11 cellular contexts compared by ENCODE assay signal in the genomic region with DNA sequence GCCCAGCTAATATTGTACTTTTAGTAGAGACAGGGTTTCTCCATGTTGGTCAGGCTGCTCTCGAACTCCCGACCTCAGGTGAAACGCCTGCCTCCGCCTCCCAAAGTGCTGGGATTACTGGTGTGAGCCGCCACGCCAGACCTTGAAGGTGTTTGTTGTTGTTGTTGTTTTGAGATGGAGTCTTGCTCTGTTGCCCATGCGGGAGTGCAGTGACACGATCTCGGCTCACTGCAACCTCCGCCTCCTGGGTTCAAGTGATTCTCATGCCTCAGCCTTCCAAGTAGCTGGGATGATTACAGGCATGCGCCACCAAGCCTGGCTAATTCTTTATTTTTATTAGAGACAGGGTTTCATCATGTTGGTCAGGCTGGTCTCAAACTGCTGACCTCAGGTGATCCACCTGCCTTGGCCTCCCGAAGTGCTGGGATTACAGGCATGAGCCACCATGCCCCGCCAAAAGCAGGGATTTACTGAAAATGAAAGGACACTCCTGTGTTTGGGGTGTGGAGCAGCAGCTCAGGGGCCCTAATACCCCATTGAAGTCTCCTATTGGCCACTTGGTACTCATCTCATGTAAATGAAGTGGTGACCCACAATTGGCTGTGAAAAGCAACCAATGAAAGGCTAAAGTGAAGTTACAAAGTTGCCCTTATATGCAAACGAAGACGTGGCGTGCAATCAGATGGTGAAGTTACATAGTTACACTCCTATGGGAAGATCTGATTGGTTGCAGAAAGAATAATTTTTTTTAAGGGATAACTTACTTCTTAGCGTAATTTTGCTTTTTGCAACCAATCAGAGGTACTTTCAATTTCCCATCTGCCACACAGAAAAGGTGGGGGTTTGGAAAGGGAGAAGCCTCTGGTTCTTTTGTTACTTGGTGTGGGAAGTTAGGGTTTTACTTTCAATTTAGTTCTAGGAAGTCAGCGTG. TPM values are rescaled to one million over a fixed set of nuclear protein-coding genes. Genes with fewer than 3 reads are reported as not detected.
DNase-seq lines count a peak whose midpoint lies in the region; ATAC-seq and TF ChIP-seq lines count a peak whose summit lies in the region.
"Not testable (repeated sequence)": the region's sequence is repeated elsewhere in the genome, so short reads cannot be mapped to it uniquely, and the experiment has no call there.
"Had no signal": no experiment of that assay in that cellular context is flagged by ENCODE, and none has a peak within 500 bp of the region (broad histone marks: within the 10 kb centered on the region; RNA-seq: fewer than 3 reads in every experiment).

No MANE protein-coding gene starts in this region.

- not testable (repeated sequence) for H3K27ac ChIP-seq in CD4-positive, alpha-beta memory T cell (ENCODE audit: low read depth, low read length); HUES6 (ENCODE audit: low read depth, low read length); iPS-18a (ENCODE audit: low read length); suprapubic skin

- WGBS in suprapubic skin, result 97% methylated on average over 18 of the region's 18 CpGs

- not testable (repeated sequence) for TF ChIP-seq EP300 in suprapubic skin (IDR thresholded peaks at IDR 0.05)

- POLR2A ChIA-PET in CD4-positive, alpha-beta memory T cell (lab: Charles Lee; ENCODE audit: partially characterized antibody), result interaction anchor here (3.5 kb wide), 1 partner anchor 54 kb away, joined by 31 read pairs; no protein-coding TSS in a partner anchor
- POLR2A ChIA-PET in activated CD8-positive, alpha-beta T cell treated with anti-CD3 and anti-CD28 coated beads for 36 hours (lab: Charles Lee), result interaction anchor here (3.4 kb wide), 1 partner anchor 14 kb away, joined by 15 read pairs; no protein-coding TSS in a partner anchor

- H3K9me3 ChIP-seq in CD4-positive, alpha-beta memory T cell (ENCODE audit: control insufficient read depth in 1 of 2, low read length in 2 of 2); suprapubic skin: not testable (repeated sequence)
- H3K9me3 ChIP-seq in HUES6 (ENCODE audit: control insufficient read depth, insufficient read depth, low read depth, low read length) (peaks cover 40% of the 10 kb centered on the region), iPS-18a (ENCODE audit: control insufficient read depth, low read depth, low read length) (peaks cover 17% of the 10 kb centered on the region)

- CTCF ChIA-PET in CD4-positive, alpha-beta memory T cell (lab: Charles Lee; ENCODE audit: partially characterized antibody), result interaction anchor here (1.6 to 3.9 kb wide), 2 partner anchors 84 to 86 kb away, joined by 3 to 36 read pairs; no protein-coding TSS in a partner anchor
- CTCF ChIA-PET in activated CD8-positive, alpha-beta T cell treated with anti-CD3 and anti-CD28 coated beads for 36 hours (lab: Charles Lee), result interaction anchor here (1.2 to 2.9 kb wide), 3 partner anchors 83 to 88 kb away, joined by 3 to 11 read pairs (median 4); no protein-coding TSS in a partner anchor

- peak overlapping the region; percentile 74 to 100 (median 99) for H3K4me3 Mint-ChIP-seq in CD4-positive, alpha-beta memory T cell
- H3K4me3 Mint-ChIP-seq in activated CD8-positive, alpha-beta T cell treated with anti-CD3 and anti-CD28 coated beads for 36 hours, result peak overlapping the region; percentile 91
- H3K4me3 Mint-ChIP-seq in central memory CD8-positive, alpha-beta T cell, result peak overlapping the region; percentile 98
- H3K4me3 Mint-ChIP-seq in natural killer cell, result peak overlapping the region; percentile 17

- peak in 1 of 5 donors; percentile 12 for DNase-seq in CD4-positive, alpha-beta memory T cell
- peak; percentile 98 for DNase-seq in OCI-M1 (lab: John Stamatoyannopoulos, UW)
- DNase-seq in activated CD8-positive, alpha-beta T cell treated with anti-CD3 and anti-CD28 coated beads for 36 hours, result peak; percentile 12
- not testable (repeated sequence) for DNase-seq in central memory CD8-positive, alpha-beta T cell (ENCODE audit: low spot score in 2 of 2); natural killer cell; suprapubic skin (ENCODE audit: low spot score in 2 of 2)

- not testable (repeated sequence) for ATAC-seq in activated CD8-positive, alpha-beta T cell treated with anti-CD3 and anti-CD28 coated beads for 36 hours; central memory CD8-positive, alpha-beta T cell (replicated peaks; ENCODE audit: extremely low read depth, poor library complexity, severe bottlenecking); natural killer cell

- not testable (repeated sequence) for H3K27me3 ChIP-seq in CD4-positive, alpha-beta memory T cell (ENCODE audit: insufficient read depth, low read length); HUES6 (ENCODE audit: control insufficient read depth, insufficient read depth, low read length); iPS-18a (ENCODE audit: control insufficient read depth, insufficient read depth, low read length); suprapubic skin

- H3K4me1 ChIP-seq in CD4-positive, alpha-beta memory T cell (ENCODE audit: insufficient read depth, low read length), result peaks cover 40% of the 10 kb centered on the region
- not testable (repeated sequence) for H3K4me1 ChIP-seq in HUES6 (ENCODE audit: control insufficient read depth, insufficient read depth, low read length)
- H3K4me1 ChIP-seq in iPS-18a (ENCODE audit: control insufficient read depth, low read depth, low read length) (peaks cover 11% of the 10 kb centered on the region), suprapubic skin (peaks cover 30% of the 10 kb centered on the region)

- intact Hi-C loops in CD4-positive, alpha-beta memory T cell (cut with micrococcal nuclease), result loop anchor here (5.0 to 10.0 kb wide), 2 partner anchors 34 to 174 kb away; partner anchors contain the start of gene ALDH5A1
- intact Hi-C loops in activated CD8-positive, alpha-beta T cell treated with anti-CD3 and anti-CD28 coated beads for 36 hours (cut with micrococcal nuclease), result not testable (repeated sequence)
- intact Hi-C loops in natural killer cell (cut with micrococcal nuclease), result loop anchor here (10.0 kb wide), 1 partner anchor 106 kb away; the partner anchor contains the start of gene GMNN

- not testable (repeated sequence) for TF ChIP-seq CTCF in activated CD8-positive, alpha-beta T cell treated with anti-CD3 and anti-CD28 coated beads for 36 hours (IDR thresholded peaks at IDR 0.05); natural killer cell (IDR thresholded peaks at IDR 0.05); suprapubic skin (IDR thresholded peaks at IDR 0.05)

- H3K36me3 Mint-ChIP-seq in CD4-positive, alpha-beta memory T cell, result peaks cover 22 to 37% of the 10 kb centered on the region in 2 donors
- H3K36me3 Mint-ChIP-seq in activated CD8-positive, alpha-beta T cell treated with anti-CD3 and anti-CD28 coated beads for 36 hours (ENCODE audit: low read depth), result peaks cover 46% of the 10 kb centered on the region
- H3K36me3 Mint-ChIP-seq in central memory CD8-positive, alpha-beta T cell (ENCODE audit: insufficient read depth), result peaks cover 26% of the 10 kb centered on the region
- H3K36me3 Mint-ChIP-seq in natural killer cell, result not testable (repeated sequence)

- not testable (repeated sequence) for H3K9ac ChIP-seq in HUES6 (ENCODE audit: low read length); iPS-18a (ENCODE audit: low read length)

- TF ChIP-seq POLR2A in suprapubic skin (IDR thresholded peaks at IDR 0.05), result not testable (repeated sequence)

- H3K9me3 Mint-ChIP-seq in CD4-positive, alpha-beta memory T cell; central memory CD8-positive, alpha-beta T cell; natural killer cell: not testable (repeated sequence)
- peaks cover 14% of the 10 kb centered on the region for H3K9me3 Mint-ChIP-seq in activated CD8-positive, alpha-beta T cell treated with anti-CD3 and anti-CD28 coated beads for 36 hours

- peaks cover 29 to 58% (median 40%) of the 10 kb centered on the region in 4 donors for H3K4me1 Mint-ChIP-seq in CD4-positive, alpha-beta memory T cell
- peaks cover 32% of the 10 kb centered on the region for H3K4me1 Mint-ChIP-seq in activated CD8-positive, alpha-beta T cell treated with anti-CD3 and anti-CD28 coated beads for 36 hours (ENCODE audit: low read depth)
- H3K4me1 Mint-ChIP-seq in central memory CD8-positive, alpha-beta T cell, result peaks cover 52% of the 10 kb centered on the region
- H3K4me1 Mint-ChIP-seq in natural killer cell, result peaks cover 50 to 52% of the 10 kb centered on the region in 2 donors

- H3K27ac Mint-ChIP-seq in CD4-positive, alpha-beta memory T cell, result peak overlapping the region in 5 of 7 donors; percentile 22 to 99 (median 57)
- not testable (repeated sequence) for H3K27ac Mint-ChIP-seq in activated CD8-positive, alpha-beta T cell treated with anti-CD3 and anti-CD28 coated beads for 36 hours; central memory CD8-positive, alpha-beta T cell (ENCODE audit: low read depth)
- peak overlapping the region; percentile 12 to 45 for H3K27ac Mint-ChIP-seq in natural killer cell

- not testable (repeated sequence) for H3K4me3 ChIP-seq in CD4-positive, alpha-beta memory T cell (ENCODE audit: low read length in 2 of 2)
- peak overlapping the region; percentile 93 for H3K4me3 ChIP-seq in HUES6 (ENCODE audit: low read depth, low read length)
- peak overlapping the region; percentile 88 for H3K4me3 ChIP-seq in iPS-18a (ENCODE audit: low read length)
- peak overlapping the region; percentile 89 for H3K4me3 ChIP-seq in suprapubic skin

- not testable (repeated sequence) for H3K27me3 Mint-ChIP-seq in CD4-positive, alpha-beta memory T cell; activated CD8-positive, alpha-beta T cell treated with anti-CD3 and anti-CD28 coated beads for 36 hours; central memory CD8-positive, alpha-beta T cell; natural killer cell (ENCODE audit: low read depth in 2 of 2)

- not testable (repeated sequence) for H3K36me3 ChIP-seq in CD4-positive, alpha-beta memory T cell (ENCODE audit: insufficient read depth, low read length)
- H3K36me3 ChIP-seq in HUES6 (ENCODE audit: control insufficient read depth, insufficient read depth, low read length) (peaks cover 34% of the 10 kb centered on the region), iPS-18a (ENCODE audit: control insufficient read depth, low read depth, low read length) (peaks cover 16% of the 10 kb centered on the region), suprapubic skin (peaks cover 11% of the 10 kb centered on the region)

RNA-seq across cellular contexts. Expression of gene ACOT13, which starts 1.5 kb away (rescaled TPM):
- total RNA-seq in CD4-positive, alpha-beta memory T cell, result 10 to 100 TPM; 11.1 to 12.5 TPM
- 10 to 100 TPM; 17.3 to 19.3 TPM for polyA plus RNA-seq in CD4-positive, alpha-beta memory T cell
- total RNA-seq in activated CD8-positive, alpha-beta T cell treated with anti-CD3 and anti-CD28 coated beads for 36 hours, result 10 to 100 TPM; 28.9 to 33.6 TPM
- 1 to 10 TPM; 3.2 to 4.3 (median 4.2) TPM for total RNA-seq in natural killer cell
- total RNA-seq in suprapubic skin, result 10 to 100 TPM in 2 of 4 donors, 1 to 10 TPM in 2; 4.8 to 14.7 (median 10.9) TPM

RNA-seq across cellular contexts. Expression of gene TDP2, which starts 1.6 kb away (rescaled TPM):
- 10 to 100 TPM; 72.8 to 74.3 TPM for total RNA-seq in CD4-positive, alpha-beta memory T cell
- polyA plus RNA-seq in CD4-positive, alpha-beta memory T cell, result 10 to 100 TPM; 43.4 to 62.2 TPM
- total RNA-seq in activated CD8-positive, alpha-beta T cell treated with anti-CD3 and anti-CD28 coated beads for 36 hours, result 10 to 100 TPM; 37.4 to 39.8 TPM
- 10 to 100 TPM; 43.2 to 51.9 (median 49.5) TPM for total RNA-seq in natural killer cell
- 10 to 100 TPM; 15.3 to 26.2 (median 23.8) TPM for total RNA-seq in suprapubic skin

RNA-seq across cellular contexts. Expression of gene KIAA0319, which starts 22.3 kb away (rescaled TPM):
- total RNA-seq in CD4-positive, alpha-beta memory T cell, result under 1 TPM in 1 of 2 experiments, not detected in 1; 0.11 TPM
- under 1 TPM in 1 of 2 donors, not detected in 1; 0.07 TPM for polyA plus RNA-seq in CD4-positive, alpha-beta memory T cell
- total RNA-seq in activated CD8-positive, alpha-beta T cell treated with anti-CD3 and anti-CD28 coated beads for 36 hours, result under 1 TPM in 1 of 2 experiments, not detected in 1; 0.05 TPM
- total RNA-seq in natural killer cell (under 1 TPM in 1 of 3 donors, not detected in 2; 0.08 TPM), suprapubic skin (1 to 10 TPM in 2 of 4 donors, under 1 TPM in 2; 0.55 to 1.9 (median 0.92) TPM)
- total RNA-seq: fibroblast of villous mesenchyme; kidney epithelial cell; T-helper 1 cell treated with Interleukin-12 subunit alpha and Interleukin-12 subunit beta and Interleukin-4 antibody, amounts not matched to agents 30 ng/mL and 1 ng/mL, for 36 hours had no signal

RNA-seq across cellular contexts. Expression of gene C6orf62, which starts 50.6 kb away (rescaled TPM):
- total RNA-seq in CD4-positive, alpha-beta memory T cell, result 100 to 1,000 TPM; 173 to 176 TPM
- polyA plus RNA-seq in CD4-positive, alpha-beta memory T cell, result 100 to 1,000 TPM in 1 of 2 donors, 10 to 100 TPM in 1; 90.1 to 125 TPM
- total RNA-seq in activated CD8-positive, alpha-beta T cell treated with anti-CD3 and anti-CD28 coated beads for 36 hours, result 100 to 1,000 TPM; 103 to 106 TPM
- 100 to 1,000 TPM; 129 to 163 (median 130) TPM for total RNA-seq in natural killer cell
- total RNA-seq in suprapubic skin, result 10 to 100 TPM; 36.5 to 69.2 (median 55.5) TPM

Comparison
In these comparisons a context has a peak if more than half of its experiments do, and no peak if none do; other contexts are left out.
1. H3K4me3 Mint-ChIP-seq: peak in every context shown above with its lines; median percentile 99 in CD4-positive, alpha-beta memory T cell; 98 in central memory CD8-positive, alpha-beta T cell; 91 in activated CD8-positive, alpha-beta T cell treated with anti-CD3 and anti-CD28 coated beads for 36 hours; 17 in natural killer cell.